In genomic region chr17:44038604-44039007, GRCh38 we compare ENCODE assay signal across 16 cellular contexts. TPM values are rescaled to one million over a fixed set of nuclear protein-coding genes. Genes with fewer than 3 reads are reported as not detected.
A peak's percentile ranks its signal among the peaks of the same experiment; 100 is the strongest.
DNase-seq lines count a peak whose midpoint lies in the region; ATAC-seq and TF ChIP-seq lines count a peak whose summit lies in the region.
"Had no signal": no experiment of that assay in that cellular context is flagged by ENCODE, and none has a peak within 500 bp of the region (broad histone marks: within the 10 kb centered on the region; RNA-seq: fewer than 3 reads in every experiment).

No MANE protein-coding gene starts in this region.

- peaks cover 50% of the 10 kb centered on the region for H3K36me3 ChIP-seq in BE2C
- peaks cover 49% of the 10 kb centered on the region for H3K36me3 ChIP-seq in GM23338 (ENCODE audit: insufficient read depth)

- no peak overlapping the region for H2AFZ ChIP-seq in GM23338

- H3K9me2 ChIP-seq in GM23338 (ENCODE audit: insufficient read depth): no peaks in the 10 kb centered on the region

- H3K9me3 ChIP-seq in BE2C: no peaks in the 10 kb centered on the region
- H3K9me3 ChIP-seq: ascending aorta, vagina had no signal

- H3K4me2 ChIP-seq in GM23338: no peak overlapping the region
- H3K4me2 ChIP-seq: smooth muscle cell had no signal

- H3K27me3 ChIP-seq in BE2C: no peaks in the 10 kb centered on the region
- no peaks in the 10 kb centered on the region for H3K27me3 ChIP-seq in GM23338 (ENCODE audit: insufficient read depth)
- H3K27me3 ChIP-seq: ascending aorta, vagina had no signal

- H3K27me3 Mint-ChIP-seq in naive thymus-derived CD8-positive, alpha-beta T cell: no peaks in the 10 kb centered on the region
- H3K27me3 Mint-ChIP-seq in GM23338 (ENCODE audit: insufficient read depth, low read depth, poor library complexity): no peaks in the 10 kb centered on the region

- H3K4me3 ChIP-seq in BE2C (ENCODE audit: low read depth, low read length): no peak overlapping the region
- H3K4me3 ChIP-seq in GM23338: no peak overlapping the region
- H3K4me3 ChIP-seq: ascending aorta, smooth muscle cell, vagina had no signal

- no peaks in the 10 kb centered on the region for H3K9me3 Mint-ChIP-seq in naive thymus-derived CD8-positive, alpha-beta T cell
- H3K9me3 Mint-ChIP-seq in GM23338: no peaks in the 10 kb centered on the region

- H3K79me2 ChIP-seq in GM23338 (replicated peaks; ENCODE audit: insufficient read depth): peaks cover 54% of the 10 kb centered on the region

- POLR2A ChIA-PET in naive thymus-derived CD8-positive, alpha-beta T cell (lab: Charles Lee): interaction anchor here (0.8 kb wide), 1 partner anchor 11 kb away, joined by 4 read pairs; no protein-coding TSS in a partner anchor

- TF ChIP-seq CTCF in BE2C (IDR thresholded peaks at IDR 0.05; ENCODE audit: low read depth, low read length): no peak
- no peak for TF ChIP-seq CTCF in GM23338 (conservative IDR thresholded peaks at IDR 0.05; ENCODE audit: low read depth in 2 of 2)

- peak overlapping the region in 1 of 10 donors; percentile 62 for H3K27ac Mint-ChIP-seq in naive thymus-derived CD8-positive, alpha-beta T cell
- no peak overlapping the region for H3K27ac Mint-ChIP-seq in GM23338

- H3F3A ChIP-seq in GM23338 (replicated peaks; ENCODE audit: low read depth): 0 out of 2 replicates have a peak, but pooled peaks cover 7% of the 10 kb centered on the region

- peaks cover 11 to 22% (median 20%) of the 10 kb centered on the region in 4 donors for H3K4me1 Mint-ChIP-seq in naive thymus-derived CD8-positive, alpha-beta T cell
- H3K4me1 Mint-ChIP-seq in GM23338: no peaks in the 10 kb centered on the region

- peaks cover 39% of the 10 kb centered on the region for H4K20me1 ChIP-seq in GM23338 (replicated peaks; ENCODE audit: insufficient read depth)

- no peak overlapping the region for H3K27ac ChIP-seq in GM23338 (ENCODE audit: low read depth)
- H3K27ac ChIP-seq: ascending aorta, vagina had no signal

- ATAC-seq in naive thymus-derived CD8-positive, alpha-beta T cell: no peak
- no peak for ATAC-seq in GM23338

- peaks cover 0 to 61% (median 1%) of the 10 kb centered on the region in 3 donors for H3K36me3 Mint-ChIP-seq in naive thymus-derived CD8-positive, alpha-beta T cell
- peaks cover 61% of the 10 kb centered on the region for H3K36me3 Mint-ChIP-seq in GM23338 (ENCODE audit: low read depth)

- DNase-seq in BE2C (peak; percentile 32), NCI-H2171 (lab: John Stamatoyannopoulos, UW) (peak; percentile 92), cerebellum (ENCODE audit: low spot score) (peak; percentile 45), myocyte (ENCODE audit: low read depth) (peak; percentile 85), GM23338 (ENCODE audit: low spot score) (no peak), activated gamma-delta T cell (lab: John Stamatoyannopoulos, UW) (no peak), SK-N-DZ (ENCODE audit: low spot score) (no peak)
- DNase-seq in naive thymus-derived CD8-positive, alpha-beta T cell: no peak
- DNase-seq: activated CD4-positive, alpha-beta T cell treated with anti-CD3 and anti-CD28 coated beads, Interleukin-2, amount 50 U/mL, for 1 hour; activated CD8-positive, alpha-beta memory T cell treated with anti-CD3 and anti-CD28 coated beads, Interleukin-2, amount 50 U/mL, for 48 hours; EL; nucleus accumbens; stimulated activated CD4-positive, alpha-beta T cell treated with anti-CD3 and anti-CD28 coated beads, Interleukin-4, amount 100 ng/mL, for 4 hours had no signal

- no peak overlapping the region for H3K4me3 Mint-ChIP-seq in naive thymus-derived CD8-positive, alpha-beta T cell
- H3K4me3 Mint-ChIP-seq in GM23338: no peak overlapping the region

- H3K4me1 ChIP-seq in BE2C (peaks cover 8% of the 10 kb centered on the region), GM23338 (ENCODE audit: insufficient read depth) (no peaks in the 10 kb centered on the region)

TF ChIP-seq in GM23338, 12 proteins besides CTCF, POLR2A, EP300 and RAD21 (continues in another document):
- TF ChIP-seq ZNF331 (CRISPR knock-in tag; IDR thresholded peaks at IDR 0.05; ENCODE audit: low read depth) (no peak), EZH2phosphoT487 (IDR thresholded peaks at IDR 0.05; ENCODE audit: unreplicated experiment) (no peak), CREB1 (CRISPR knock-in tag; IDR thresholded peaks at IDR 0.05; ENCODE audit: low read depth) (no peak), EZH2 (IDR thresholded peaks at IDR 0.05; ENCODE audit: low read depth, unreplicated experiment) (no peak), REST (IDR thresholded peaks at IDR 0.05; ENCODE audit: unreplicated experiment) (no peak), POLR2AphosphoS5 (IDR thresholded peaks at IDR 0.05; ENCODE audit: low read depth) (no peak)

RNA-seq across cellular contexts. Expression of gene TMEM101, which starts 23.8 kb away (rescaled TPM):
- 67.5 TPM for polyA plus RNA-seq in BE2C (2012; ENCODE audit: insufficient read depth, insufficient read length, low read depth)
- total RNA-seq in cerebellum: 25.2 TPM
- total RNA-seq in myocyte: 36.8 and 40.6 TPM in 2 replicates
- polyA plus RNA-seq in myocyte (2012): 27.1 TPM
- 10 to 100 TPM; 26.8 to 27.6 TPM for total RNA-seq in naive thymus-derived CD8-positive, alpha-beta T cell
- 10 to 100 TPM; 23.6 to 28.8 (median 27.1) TPM for polyA plus RNA-seq in naive thymus-derived CD8-positive, alpha-beta T cell
- 31.6 and 38.4 TPM in 2 replicates for total RNA-seq in GM23338 (2014; rRNA removed; shearing (Covaris generic))
- polyA plus RNA-seq in GM23338 (2016; fragmentation: Nextera tagmentation; extraction: Ambion mirVana): 15.9 and 19.7 TPM in 2 replicates
- 83.1 and 84.0 TPM in 2 replicates for polyA plus RNA-seq in SK-N-DZ (2014; cell fraction: cytosol; rRNA removed)
- polyA plus RNA-seq in SK-N-DZ (2014; cell fraction: nucleus; rRNA removed): 57.5 and 57.8 TPM in 2 replicates

RNA-seq across cellular contexts. Expression of gene LSM12, which starts 27.9 kb away (rescaled TPM):
- 48.8 TPM for polyA plus RNA-seq in BE2C (2012; ENCODE audit: insufficient read depth, insufficient read length, low read depth)
- 18.1 TPM for total RNA-seq in cerebellum
- 34.1 and 40.2 TPM in 2 replicates for total RNA-seq in myocyte
- polyA plus RNA-seq in myocyte (2012): 34.9 TPM
- total RNA-seq in naive thymus-derived CD8-positive, alpha-beta T cell: 10 to 100 TPM; 33.3 to 36.0 TPM
- 10 to 100 TPM; 63.4 to 82.6 (median 66.7) TPM for polyA plus RNA-seq in naive thymus-derived CD8-positive, alpha-beta T cell
- 64.4 and 72.7 TPM in 2 replicates for total RNA-seq in GM23338 (2014; rRNA removed; shearing (Covaris generic))
- polyA plus RNA-seq in GM23338 (2016; fragmentation: Nextera tagmentation; extraction: Ambion mirVana): 226 and 241 TPM in 2 replicates
- 40.5 and 43.3 TPM in 2 replicates for polyA plus RNA-seq in SK-N-DZ (2014; cell fraction: cytosol; rRNA removed)
- 18.4 and 18.9 TPM in 2 replicates for polyA plus RNA-seq in SK-N-DZ (2014; cell fraction: nucleus; rRNA removed)

RNA-seq across cellular contexts. Expression of gene G6PC3, which starts 31.9 kb away (rescaled TPM):
- polyA plus RNA-seq in BE2C (2012; ENCODE audit: insufficient read depth, insufficient read length, low read depth): 92.3 TPM
- total RNA-seq in cerebellum: 18.0 TPM
- total RNA-seq in myocyte: 39.5 and 44.6 TPM in 2 replicates
- 98.6 TPM for polyA plus RNA-seq in myocyte (2012)
- total RNA-seq in naive thymus-derived CD8-positive, alpha-beta T cell: 10 to 100 TPM; 15.0 to 19.1 TPM
- 10 to 100 TPM; 25.5 to 31.3 (median 26.6) TPM for polyA plus RNA-seq in naive thymus-derived CD8-positive, alpha-beta T cell
- 110 and 112 TPM in 2 replicates for total RNA-seq in GM23338 (2014; rRNA removed; shearing (Covaris generic))
- 143 and 154 TPM in 2 replicates for polyA plus RNA-seq in GM23338 (2016; fragmentation: Nextera tagmentation; extraction: Ambion mirVana)
- 60.7 and 63.3 TPM in 2 replicates for polyA plus RNA-seq in SK-N-DZ (2014; cell fraction: cytosol; rRNA removed)
- 29.9 and 36.7 TPM in 2 replicates for polyA plus RNA-seq in SK-N-DZ (2014; cell fraction: nucleus; rRNA removed)

RNA-seq across cellular contexts. Expression of gene NAGS, which starts 34.2 kb away (rescaled TPM):
- polyA plus RNA-seq in BE2C (2012; ENCODE audit: insufficient read depth, insufficient read length, low read depth): 0.86 TPM
- total RNA-seq in cerebellum: 0.64 TPM
- total RNA-seq in myocyte: 0.10 and 0.40 TPM in 2 replicates
- 0.84 TPM for polyA plus RNA-seq in myocyte (2012)
- total RNA-seq in naive thymus-derived CD8-positive, alpha-beta T cell: under 1 TPM; 0.19 to 0.96 TPM
- under 1 TPM; 0.39 to 0.62 (median 0.59) TPM for polyA plus RNA-seq in naive thymus-derived CD8-positive, alpha-beta T cell
- total RNA-seq in GM23338 (2014; rRNA removed; shearing (Covaris generic)): 7.2 and 7.7 TPM in 2 replicates
- 4.1 and 4.2 TPM in 2 replicates for polyA plus RNA-seq in GM23338 (2016; fragmentation: Nextera tagmentation; extraction: Ambion mirVana)
- 2.3 and 2.6 TPM in 2 replicates for polyA plus RNA-seq in SK-N-DZ (2014; cell fraction: cytosol; rRNA removed)
- 1.2 and 3.4 TPM in 2 replicates for polyA plus RNA-seq in SK-N-DZ (2014; cell fraction: nucleus; rRNA removed)

Comparison
In these comparisons a context has a peak if more than half of its experiments do, and no peak if none do; other contexts are left out.
1. DNase-seq: peak in BE2C (single experiment), NCI-H2171 (single experiment), cerebellum (single experiment) and myocyte (single experiment); none in naive thymus-derived CD8-positive, alpha-beta T cell (0 of 10), GM23338 (single experiment), activated gamma-delta T cell (single experiment) and SK-N-DZ (single experiment).